ENCODE assay signal across 18 cellular contexts in the genomic region with DNA sequence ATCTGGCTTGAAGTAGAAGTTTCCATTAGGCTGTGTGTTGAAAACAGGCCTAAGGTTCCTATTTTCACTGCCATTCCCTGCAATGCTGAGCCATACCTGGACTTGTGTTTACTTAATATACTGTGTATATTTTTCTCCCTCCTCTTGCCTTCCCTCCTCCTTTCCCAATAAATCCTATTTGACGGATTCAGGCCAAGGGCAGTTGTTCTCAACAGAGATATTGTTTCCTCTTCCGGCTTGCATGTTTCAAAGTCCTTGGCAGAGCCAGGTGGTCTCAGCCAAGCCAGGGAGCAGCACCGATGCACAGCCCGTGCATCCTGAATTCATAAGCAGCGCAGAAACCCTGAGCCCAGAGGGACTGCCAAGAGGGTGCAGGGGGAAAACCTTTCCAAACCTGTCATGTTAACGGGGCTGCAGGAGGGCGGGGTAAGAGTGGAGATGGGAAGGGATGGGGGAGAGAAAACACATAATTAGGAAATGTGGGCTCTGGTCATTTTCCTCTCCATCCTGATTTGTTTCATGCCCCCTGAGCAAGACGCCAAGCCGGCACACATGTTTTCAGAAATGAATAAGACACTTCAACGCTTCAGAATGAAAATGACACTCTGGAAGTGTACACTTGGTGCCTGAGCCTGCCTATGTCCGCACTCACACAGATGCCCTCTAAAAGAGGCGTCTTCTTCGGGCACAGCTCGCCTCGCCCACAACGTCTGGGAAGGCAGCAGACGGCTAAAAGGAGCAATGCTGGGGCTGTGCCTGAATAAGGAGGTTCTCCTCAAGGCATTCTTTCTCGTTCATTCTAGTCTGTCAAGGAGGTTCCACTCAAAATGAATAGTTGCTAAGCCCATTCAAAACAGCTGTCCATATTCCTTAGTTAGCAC.
DNase-seq lines count a peak whose midpoint lies in the region; ATAC-seq and TF ChIP-seq lines count a peak whose summit lies in the region.
"Had no signal": no experiment of that assay in that cellular context is flagged by ENCODE, and none has a peak within 500 bp of the region (broad histone marks: within the 10 kb centered on the region; RNA-seq: fewer than 3 reads in every experiment).

No MANE protein-coding gene starts in this region.

- peak overlapping the region; percentile 0; the same call in 1 of the 2 replicates for H2BK120ac ChIP-seq in IMR-90 (ENCODE audit: low read depth, low read length)
- no peak overlapping the region for H2BK120ac ChIP-seq in mesendoderm (ENCODE audit: low read depth, low read length)

- POLR2A ChIA-PET in IMR-90 (lab: Charles Lee; ENCODE audit: unreplicated experiment), result no interaction called here

- H4K8ac ChIP-seq in IMR-90 (ENCODE audit: low read depth in 2 of 2, low read length in 2 of 2), result no peak overlapping the region
- no peak overlapping the region for H4K8ac ChIP-seq in mesendoderm (ENCODE audit: low read depth, low read length)

- H3K36me3 ChIP-seq in IMR-90 (ENCODE audit: control insufficient read depth, insufficient read depth, low read length) (no peaks in the 10 kb centered on the region), colonic mucosa (no peaks in the 10 kb centered on the region), mesendoderm (ENCODE audit: control insufficient read depth, insufficient read depth, low read length) (no peaks in the 10 kb centered on the region), skeletal muscle satellite cell (ENCODE audit: insufficient read depth, low read length) (no peaks in the 10 kb centered on the region)
- H3K36me3 ChIP-seq: BE2C, SJSA1 had no signal

- intact Hi-C loops in IMR-90 (cut with micrococcal nuclease) (no loop called here), colonic mucosa (cut with DNase I) (no loop called here)

- no TSS peak for BruUV-seq in IMR-90 (replicated peaks; lab: Mats Ljungman, UMichigan)

- H4K91ac ChIP-seq in IMR-90 (ENCODE audit: insufficient read depth, low read depth, low read length), result no peak overlapping the region

- H3K4ac ChIP-seq in IMR-90 (ENCODE audit: low read depth, low read length) (no peak overlapping the region), mesendoderm (ENCODE audit: low read depth, low read length) (no peak overlapping the region)

- no peaks in the 10 kb centered on the region for H3K79me2 ChIP-seq in mesendoderm (ENCODE audit: control insufficient read depth, insufficient read depth, low read length)

- no peak for DNase-seq in IMR-90
- peak; percentile 56 for DNase-seq in colonic mucosa
- DNase-seq in mesendoderm, result no peak
- DNase-seq in NCI-H146 treated with DMSO at 0.1 percent for 48 hours (lab: John Stamatoyannopoulos, UW; ENCODE audit: unreplicated experiment), result no peak
- DNase-seq in dermis blood vessel endothelial cell, result no peak
- no peak for DNase-seq in activated gamma-delta T cell (lab: John Stamatoyannopoulos, UW)
- DNase-seq: BE2C; DMS79; NCI-H1105; NCI-H146; NCI-H2029 treated with DMSO at 0.1 percent for 48 hours; NCI-H446; NK-92 treated with Interleukin-12 subunit alpha and Interleukin-12 subunit beta, amount 100 ng/mL, for 24 hours had no signal

- no peak overlapping the region for H2AFZ ChIP-seq in IMR-90 (replicated peaks; ENCODE audit: low read length, poor library complexity)

- H3K4me3 ChIP-seq in IMR-90 (ENCODE audit: insufficient read depth, low read depth, low read length) (no peak overlapping the region), colonic mucosa (no peak overlapping the region), mesendoderm (ENCODE audit: low read length) (no peak overlapping the region), skeletal muscle satellite cell (ENCODE audit: low read length) (no peak overlapping the region)
- H3K4me3 ChIP-seq: SJSA1 had no signal

- H3K79me1 ChIP-seq in IMR-90 (ENCODE audit: low read depth in 1 of 2, low read length in 2 of 2) (no peaks in the 10 kb centered on the region), mesendoderm (ENCODE audit: low read length) (no peaks in the 10 kb centered on the region)

- CTCF ChIA-PET in IMR-90 (lab: Yijun Ruan, JAX), result no interaction called here

- H3K18ac ChIP-seq in IMR-90 (ENCODE audit: low read depth, low read length) (no peak overlapping the region), mesendoderm (ENCODE audit: low read length) (no peak overlapping the region)

- H2BK5ac ChIP-seq in IMR-90 (ENCODE audit: low read depth, low read length, poor library complexity, severe bottlenecking), result no peak overlapping the region
- no peak overlapping the region for H2BK5ac ChIP-seq in mesendoderm (ENCODE audit: low read length)

- H3K9ac ChIP-seq in IMR-90 (ENCODE audit: low read depth, low read length), result no peak overlapping the region
- H3K9ac ChIP-seq in colonic mucosa (ENCODE audit: low read depth in 2 of 2, low read length in 2 of 2), result no peak overlapping the region
- no peak overlapping the region for H3K9ac ChIP-seq in mesendoderm (ENCODE audit: low read length)
- H3K9ac ChIP-seq in skeletal muscle satellite cell (ENCODE audit: low read depth, low read length), result no peak overlapping the region
- H3K9ac ChIP-seq: KMS-11 had no signal

- no peaks in the 10 kb centered on the region for H4K20me1 ChIP-seq in IMR-90 (ENCODE audit: insufficient read depth, low read length)

- no peak for TF ChIP-seq CTCF in IMR-90 (conservative IDR thresholded peaks at IDR 0.05; ENCODE audit: low read depth, low read length)
- TF ChIP-seq CTCF in colonic mucosa (IDR thresholded peaks at IDR 0.05), result no peak

- WGBS in IMR-90 (ENCODE audit: extremely low coverage in 2 of 2, insufficient read length in 1 of 2), 2 experiments, result 95% methylated on average over 11 of the region's 18 CpGs; no CpG with 5 or more reads in 1 of the 2 experiments
- WGBS in mesendoderm (ENCODE audit: extremely low coverage, insufficient coverage, low lambda C conversion rate), result no CpG with 5 or more reads among the region's 18 CpGs

- H3K27me3 ChIP-seq in IMR-90 (ENCODE audit: control insufficient read depth, insufficient read depth, low read length) (no peaks in the 10 kb centered on the region), colonic mucosa (no peaks in the 10 kb centered on the region), mesendoderm (ENCODE audit: insufficient read depth, low read length, poor library complexity) (no peaks in the 10 kb centered on the region), skeletal muscle satellite cell (ENCODE audit: control insufficient read depth, insufficient read depth, low read length) (no peaks in the 10 kb centered on the region)
- H3K27me3 ChIP-seq: BE2C, SJSA1 had no signal

- H3K56ac ChIP-seq in IMR-90 (ENCODE audit: extremely low read depth, insufficient read depth, low read length) (no peak overlapping the region), mesendoderm (ENCODE audit: low read length) (peak overlapping the region; percentile 34)

- H3K23ac ChIP-seq in IMR-90 (ENCODE audit: low read depth, low read length) (no peak overlapping the region), mesendoderm (ENCODE audit: low read length) (no peak overlapping the region)

- H2AK9ac ChIP-seq in IMR-90 (replicated peaks; ENCODE audit: low read depth, low read length, poor library complexity), result no peak overlapping the region

- no peaks in the 10 kb centered on the region for H3K9me3 ChIP-seq in IMR-90 (ENCODE audit: control insufficient read depth, insufficient read depth, low read length)
- H3K9me3 ChIP-seq in colonic mucosa, result no peaks in the 10 kb centered on the region
- no peaks in the 10 kb centered on the region for H3K9me3 ChIP-seq in skeletal muscle satellite cell (replicated peaks; ENCODE audit: low read length)
- H3K9me3 ChIP-seq: BE2C, SJSA1 had no signal

- TF ChIP-seq RAD21 in IMR-90 (IDR thresholded peaks at IDR 0.05; ENCODE audit: low read length), result no peak

- no peak overlapping the region for H4K5ac ChIP-seq in IMR-90 (ENCODE audit: low read depth, low read length)
- H4K5ac ChIP-seq in mesendoderm (ENCODE audit: low read length), result no peak overlapping the region

- H2BK20ac ChIP-seq in IMR-90 (ENCODE audit: low read depth, low read length), result no peak overlapping the region

- H2BK15ac ChIP-seq in IMR-90 (ENCODE audit: low read depth, low read length), result no peak overlapping the region
- H2BK15ac ChIP-seq in mesendoderm (replicated peaks; ENCODE audit: low read depth), result no peak overlapping the region

- peaks cover 8% of the 10 kb centered on the region for H3K9me1 ChIP-seq in IMR-90 (ENCODE audit: insufficient read depth, low read length)

- H3K14ac ChIP-seq in IMR-90 (replicated peaks; ENCODE audit: low read depth, low read length), result no peak overlapping the region

- no peak overlapping the region for H3K27ac ChIP-seq in IMR-90 (ENCODE audit: insufficient read depth, low read length)
- H3K27ac ChIP-seq in colonic mucosa, result peak overlapping the region; percentile 43
- no peak overlapping the region for H3K27ac ChIP-seq in mesendoderm (ENCODE audit: low read depth, low read length)
- H3K27ac ChIP-seq: KMS-11, SJSA1 had no signal

- peaks cover 12% of the 10 kb centered on the region; the same call in 1 of the 2 replicates for H3K4me1 ChIP-seq in IMR-90 (ENCODE audit: control insufficient read depth, insufficient read depth, low read length)
- no peaks in the 10 kb centered on the region for H3K4me1 ChIP-seq in colonic mucosa
- no peaks in the 10 kb centered on the region for H3K4me1 ChIP-seq in mesendoderm (ENCODE audit: control insufficient read depth, low read depth, low read length)
- peaks cover 15% of the 10 kb centered on the region for H3K4me1 ChIP-seq in skeletal muscle satellite cell (ENCODE audit: control insufficient read depth, insufficient read depth, low read length)
- H3K4me1 ChIP-seq: BE2C had no signal

- in situ Hi-C loops in IMR-90 (cut with MboI; ENCODE audit: low sequenced_read_pairs), result no loop called here

- H3K4me2 ChIP-seq in IMR-90 (ENCODE audit: low read depth, low read length) (no peak overlapping the region), mesendoderm (ENCODE audit: low read length) (no peak overlapping the region), skeletal muscle satellite cell (ENCODE audit: low read length) (peak overlapping the region; percentile 59)
- H3K4me2 ChIP-seq: KMS-11 had no signal

- peak overlapping the region; percentile 45; the same call in 1 of the 2 replicates for H2AK5ac ChIP-seq in IMR-90 (ENCODE audit: low read depth, low read length)
- no peak overlapping the region for H2AK5ac ChIP-seq in mesendoderm (ENCODE audit: low read length)

- dilution Hi-C loops in IMR-90 (cut with HindIII; ENCODE audit: low sequenced_read_pairs, unreplicated experiment), result no loop called here

- TF ChIP-seq POLR2A in IMR-90 (IDR thresholded peaks at IDR 0.05; ENCODE audit: low read depth, low read length), result no peak

- ATAC-seq in IMR-90 (ENCODE audit: low read depth) (no peak), GM18861 (IDR thresholded peaks at IDR 0.05; ENCODE audit: unreplicated experiment) (no peak)
- ATAC-seq: HCT116 had no signal

TF ChIP-seq in IMR-90, 13 proteins besides CTCF, POLR2A, EP300 and RAD21 (continues in another document):
- TF ChIP-seq NFE2L2 (IDR thresholded peaks at IDR 0.05; ENCODE audit: low read depth, low read length), result no peak
- TF ChIP-seq BHLHE40 (IDR thresholded peaks at IDR 0.05; ENCODE audit: low read depth, low read length), result no peak
- no peak for TF ChIP-seq CEBPB (IDR thresholded peaks at IDR 0.05; ENCODE audit: low read depth, low read length)
- TF ChIP-seq FOS (IDR thresholded peaks at IDR 0.05; ENCODE audit: low read depth, low read length), result no peak
- TF ChIP-seq CHD1 (IDR thresholded peaks at IDR 0.05; ENCODE audit: low read depth, low read length), result no peak
- no peak for TF ChIP-seq MAZ (IDR thresholded peaks at IDR 0.05; ENCODE audit: borderline replicate concordance, low read depth, low read length)
